ENCODE assay signal across 8 cellular contexts in the genomic region with DNA sequence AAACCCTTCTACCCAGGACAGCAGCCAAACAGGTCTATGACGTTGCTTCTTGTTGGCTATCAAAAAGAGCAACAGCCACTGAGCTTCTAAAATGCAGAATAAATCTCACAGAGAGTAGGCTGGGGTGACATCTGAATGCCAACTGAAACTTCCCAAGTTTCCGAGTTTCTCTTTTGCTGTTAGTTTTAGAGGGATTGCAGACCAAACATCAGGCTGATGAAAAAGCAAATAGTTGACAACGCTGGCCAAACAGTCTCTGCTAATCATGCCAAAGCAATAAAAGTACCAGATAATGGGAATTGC. TPM values are rescaled to one million over a fixed set of nuclear protein-coding genes. Genes with fewer than 3 reads are reported as not detected.
DNase-seq lines count a peak whose midpoint lies in the region; ATAC-seq and TF ChIP-seq lines count a peak whose summit lies in the region.

No MANE protein-coding gene starts in this region.

- H3K27me3 Mint-ChIP-seq in HFFc6 (ENCODE audit: insufficient read depth), result no peaks in the 10 kb centered on the region; the same call in 1 of the 2 replicates
- H3K27me3 Mint-ChIP-seq in activated CD8-positive, alpha-beta T cell treated with anti-CD3 and anti-CD28 coated beads, Interleukin-2, amount 10 ng/mL, durations not matched to agents 7 days and 5 days (ENCODE audit: low read depth), result no peaks in the 10 kb centered on the region
- H3K27me3 Mint-ChIP-seq in stimulated activated memory B cell treated with anti-CD40 and anti-IgM and Interleukin-4, amounts not matched to agents 10 μg/mL and 1 μg/mL and 100 μg/mL, for 72 hours, result no peaks in the 10 kb centered on the region

- CTCF ChIA-PET in activated CD8-positive, alpha-beta T cell treated with anti-CD3 and anti-CD28 coated beads, Interleukin-2, amount 10 ng/mL, durations not matched to agents 7 days and 5 days (lab: Charles Lee), result interaction anchor here (0.9 to 3.3 kb wide), 4 partner anchors 12 to 339 kb away, joined by 4 to 10 read pairs (median 6); no protein-coding TSS in a partner anchor

- peak overlapping the region; percentile 98 for H3K27ac Mint-ChIP-seq in HFFc6
- H3K27ac Mint-ChIP-seq in activated CD8-positive, alpha-beta T cell treated with anti-CD3 and anti-CD28 coated beads, Interleukin-2, amount 10 ng/mL, durations not matched to agents 7 days and 5 days, result peak overlapping the region; percentile 90
- peak overlapping the region; percentile 90 for H3K27ac Mint-ChIP-seq in stimulated activated memory B cell treated with anti-CD40 and anti-IgM and Interleukin-4, amounts not matched to agents 10 μg/mL and 1 μg/mL and 100 μg/mL, for 72 hours

- ATAC-seq in activated CD8-positive, alpha-beta T cell treated with anti-CD3 and anti-CD28 coated beads, Interleukin-2, amount 10 ng/mL, durations not matched to agents 7 days and 5 days, result no peak
- no peak for ATAC-seq in stimulated activated memory B cell treated with anti-CD40 and anti-IgM and Interleukin-4, amounts not matched to agents 10 μg/mL and 1 μg/mL and 100 μg/mL, for 72 hours
- ATAC-seq in left colon, result no peak

- H3K4me1 Mint-ChIP-seq in HFFc6 (ENCODE audit: low read depth), result peaks cover 40% of the 10 kb centered on the region
- H3K4me1 Mint-ChIP-seq in activated CD8-positive, alpha-beta T cell treated with anti-CD3 and anti-CD28 coated beads, Interleukin-2, amount 10 ng/mL, durations not matched to agents 7 days and 5 days (ENCODE audit: low read depth), result peaks cover 36% of the 10 kb centered on the region
- peaks cover 30% of the 10 kb centered on the region for H3K4me1 Mint-ChIP-seq in stimulated activated memory B cell treated with anti-CD40 and anti-IgM and Interleukin-4, amounts not matched to agents 10 μg/mL and 1 μg/mL and 100 μg/mL, for 72 hours

- POLR2A ChIA-PET in activated CD8-positive, alpha-beta T cell treated with anti-CD3 and anti-CD28 coated beads, Interleukin-2, amount 10 ng/mL, durations not matched to agents 7 days and 5 days (lab: Charles Lee), result interaction anchor here (1.0 to 2.7 kb wide), 8 partner anchors 9 to 740 kb away, joined by 4 to 12 read pairs (median 4); no protein-coding TSS in a partner anchor

- TF ChIP-seq CTCF in HFFc6 (IDR thresholded peaks at IDR 0.05), result no peak

- H3K9me3 Mint-ChIP-seq in HFFc6, result no peaks in the 10 kb centered on the region
- no peaks in the 10 kb centered on the region for H3K9me3 Mint-ChIP-seq in activated CD8-positive, alpha-beta T cell treated with anti-CD3 and anti-CD28 coated beads, Interleukin-2, amount 10 ng/mL, durations not matched to agents 7 days and 5 days (ENCODE audit: insufficient read depth)
- no peaks in the 10 kb centered on the region for H3K9me3 Mint-ChIP-seq in stimulated activated memory B cell treated with anti-CD40 and anti-IgM and Interleukin-4, amounts not matched to agents 10 μg/mL and 1 μg/mL and 100 μg/mL, for 72 hours

- intact Hi-C loops in left colon (cut with DNase I, micrococcal nuclease), result no loop called here

- H3K4me3 Mint-ChIP-seq in HFFc6, result peak overlapping the region; percentile 95
- H3K4me3 Mint-ChIP-seq in activated CD8-positive, alpha-beta T cell treated with anti-CD3 and anti-CD28 coated beads, Interleukin-2, amount 10 ng/mL, durations not matched to agents 7 days and 5 days, result peak overlapping the region; percentile 96
- H3K4me3 Mint-ChIP-seq in stimulated activated memory B cell treated with anti-CD40 and anti-IgM and Interleukin-4, amounts not matched to agents 10 μg/mL and 1 μg/mL and 100 μg/mL, for 72 hours, result peak overlapping the region; percentile 93

- H3K4me3 ChIP-seq in iPS-11a (ENCODE audit: low read depth, low read length), result peak overlapping the region; percentile 62

- DNase-seq in HFFc6 (no peak), left colon (no peak), NCI-H2081 (lab: John Stamatoyannopoulos, UW) (no peak), NCI-H446 treated with DMSO at 0.1 percent for 48 hours (lab: John Stamatoyannopoulos, UW) (no peak)
- no peak for DNase-seq in activated CD8-positive, alpha-beta T cell treated with anti-CD3 and anti-CD28 coated beads, Interleukin-2, amount 10 ng/mL, durations not matched to agents 7 days and 5 days
- no peak for DNase-seq in NK-92 treated with Interleukin-12 subunit alpha and Interleukin-12 subunit beta, amount 100 ng/mL, for 24 hours (lab: John Stamatoyannopoulos, UW)

- H3K36me3 Mint-ChIP-seq in HFFc6 (ENCODE audit: low read depth), result peaks cover 12% of the 10 kb centered on the region
- H3K36me3 Mint-ChIP-seq in activated CD8-positive, alpha-beta T cell treated with anti-CD3 and anti-CD28 coated beads, Interleukin-2, amount 10 ng/mL, durations not matched to agents 7 days and 5 days (ENCODE audit: low read depth), result peaks cover 36% of the 10 kb centered on the region
- H3K36me3 Mint-ChIP-seq in stimulated activated memory B cell treated with anti-CD40 and anti-IgM and Interleukin-4, amounts not matched to agents 10 μg/mL and 1 μg/mL and 100 μg/mL, for 72 hours, result no peaks in the 10 kb centered on the region

RNA-seq across cellular contexts. Expression of a gene that starts 0.7 kb away (rescaled TPM):
- 10 to 100 TPM; 17.6 to 22.6 (median 20.6) TPM for total RNA-seq in HFFc6 (2021; fragmentation: NEBNext Ultra II Directional; extraction: Animal tissue kit (Norgen Biotek cat#: 25700))
- total RNA-seq in activated CD8-positive, alpha-beta T cell treated with anti-CD3 and anti-CD28 coated beads, Interleukin-2, amount 10 ng/mL, durations not matched to agents 7 days and 5 days, result 100 to 1,000 TPM; 117 to 122 TPM
- total RNA-seq in left colon, result 10 to 100 TPM; 36.7 to 50.2 TPM
